In genomic region chr1:26728645-26729044, GRCh38 we compare ENCODE assay signal across 24 cellular contexts. TPM values are rescaled to one million over a fixed set of nuclear protein-coding genes. Genes with fewer than 3 reads are reported as not detected.
A peak's percentile ranks its signal among the peaks of the same experiment; 100 is the strongest.
DNase-seq lines count a peak whose midpoint lies in the region; ATAC-seq and TF ChIP-seq lines count a peak whose summit lies in the region.
"Had no signal": no experiment of that assay in that cellular context is flagged by ENCODE, and none has a peak within 500 bp of the region (broad histone marks: within the 10 kb centered on the region; RNA-seq: fewer than 3 reads in every experiment).

No MANE protein-coding gene starts in this region.

- no peaks in the 10 kb centered on the region for H3K9me3 Mint-ChIP-seq in T-helper 2 cell treated with Interferon-gamma antibody and Interleukin-4, amounts not matched to agents 5 μg/mL and 100 μg/mL, for 36 hours
- no peaks in the 10 kb centered on the region for H3K9me3 Mint-ChIP-seq in CD8-positive, alpha-beta T cell
- H3K9me3 Mint-ChIP-seq in activated T-helper 17 cell treated with anti-CD3 and anti-CD28 coated beads, Interleukin-2, amount 50 U/mL, for 72 hours = no peaks in the 10 kb centered on the region
- no peaks in the 10 kb centered on the region for H3K9me3 Mint-ChIP-seq in naive thymus-derived CD8-positive, alpha-beta T cell
- H3K9me3 Mint-ChIP-seq: CD14-positive monocyte, H9 had no signal

- no peak overlapping the region for H3K4me3 ChIP-seq in CD8-positive, alpha-beta T cell (ENCODE audit: low read depth, low read length)
- H3K4me3 ChIP-seq in right cardiac atrium (ENCODE audit: low read length) = no peak overlapping the region
- H3K4me3 ChIP-seq: body of pancreas, colonic mucosa, SJSA1 had no signal

- CTCF ChIA-PET in CD8-positive, alpha-beta T cell (lab: Charles Lee) = interaction anchor here (0.8 to 2.1 kb wide), 7 partner anchors 15 to 126 kb away, joined by 3 to 10 read pairs (median 5); no protein-coding TSS in a partner anchor

- no peak overlapping the region for H3K27ac ChIP-seq in CD8-positive, alpha-beta T cell (ENCODE audit: low read depth, low read length)
- no peak overlapping the region for H3K27ac ChIP-seq in right cardiac atrium (ENCODE audit: low read length)
- H3K27ac ChIP-seq: body of pancreas, colonic mucosa, SJSA1 had no signal

- H3K9me3 ChIP-seq in CD8-positive, alpha-beta T cell (ENCODE audit: low read length) = no peaks in the 10 kb centered on the region
- H3K9me3 ChIP-seq in right cardiac atrium (ENCODE audit: control insufficient read depth, low read length) = no peaks in the 10 kb centered on the region
- H3K9me3 ChIP-seq: body of pancreas, colonic mucosa, SJSA1 had no signal

- DNase-seq in T-helper 2 cell treated with Interferon-gamma antibody and Interleukin-4, amounts not matched to agents 5 μg/mL and 100 μg/mL, for 36 hours (ENCODE audit: low spot score) = no peak
- DNase-seq in T-helper 2 cell = no peak
- DNase-seq in CD8-positive, alpha-beta T cell = no peak
- no peak for DNase-seq in naive thymus-derived CD8-positive, alpha-beta T cell
- no peak for DNase-seq in NCI-H524 (lab: John Stamatoyannopoulos, UW)
- DNase-seq in nucleus accumbens (lab: John Stamatoyannopoulos, UW) = no peak
- no peak for DNase-seq in right cardiac atrium
- DNase-seq: activated CD8-positive, alpha-beta memory T cell treated with anti-CD3 and anti-CD28 coated beads, Interleukin-2, amount 50 U/mL, for 48 hours; activated naive CD4-positive, alpha-beta T cell treated with anti-CD3 and anti-CD28 coated beads, Interleukin-2, amount 50 U/mL, for 16 hours; body of pancreas; colonic mucosa; DMS79 treated with DMSO at 0.1 percent for 48 hours; H9; islet precursor cell; NCI-H1417 treated with DMSO at 0.1 percent for 48 hours; NCI-H82; stimulated activated CD4-positive, alpha-beta T cell treated with anti-CD3 and anti-CD28 coated beads, Interleukin-2, amount 100 ng/mL, for 48 hours; substantia nigra; T1000 had no signal

- ATAC-seq in CD8-positive, alpha-beta T cell = no peak
- no peak for ATAC-seq in activated T-helper 17 cell treated with anti-CD3 and anti-CD28 coated beads, Interleukin-2, amount 50 U/mL, for 72 hours (replicated peaks)
- ATAC-seq in naive thymus-derived CD8-positive, alpha-beta T cell = no peak
- ATAC-seq in right cardiac atrium = no peak
- ATAC-seq: activated CD4-positive, CD25-positive, alpha-beta regulatory T cell treated with anti-CD3 and anti-CD28 coated beads, Interleukin-2, amount 50 U/mL, for 24 hours; body of pancreas; Panc1 had no signal

- POLR2A ChIA-PET in CD8-positive, alpha-beta T cell (lab: Charles Lee) = interaction anchor here (1.0 to 2.7 kb wide), 7 partner anchors 11 to 35 kb away, joined by 3 to 15 read pairs (median 4); no protein-coding TSS in a partner anchor
- POLR2A ChIA-PET in naive thymus-derived CD8-positive, alpha-beta T cell (lab: Charles Lee) = interaction anchor here (0.8 to 10.0 kb wide), 7 partner anchors 10 to 126 kb away, joined by 3 to 93 read pairs (median 6); partner anchors contain the start of gene ARID1A

- TF ChIP-seq CTCF in CD8-positive, alpha-beta T cell (IDR thresholded peaks at IDR 0.05) = no peak

- intact Hi-C loops in CD8-positive, alpha-beta T cell (cut with DNase I, micrococcal nuclease) = loop anchor here in 1 of 2 experiments (2.0 kb wide), 1 partner anchor 16 kb away; no protein-coding TSS in a partner anchor
- intact Hi-C loops in right cardiac atrium (cut with DNase I) = no loop called here

- peaks cover 32% of the 10 kb centered on the region for H3K36me3 ChIP-seq in CD8-positive, alpha-beta T cell (ENCODE audit: insufficient read depth, low read length)

- peak overlapping the region; percentile 48 for H3K27ac Mint-ChIP-seq in T-helper 2 cell treated with Interferon-gamma antibody and Interleukin-4, amounts not matched to agents 5 μg/mL and 100 μg/mL, for 36 hours
- H3K27ac Mint-ChIP-seq in CD8-positive, alpha-beta T cell = peak overlapping the region; percentile 43
- H3K27ac Mint-ChIP-seq in activated T-helper 17 cell treated with anti-CD3 and anti-CD28 coated beads, Interleukin-2, amount 50 U/mL, for 72 hours = peak overlapping the region; percentile 32
- H3K27ac Mint-ChIP-seq in naive thymus-derived CD8-positive, alpha-beta T cell = peak overlapping the region; percentile 2 to 86 (median 63)

- H3K4me1 ChIP-seq in CD8-positive, alpha-beta T cell (ENCODE audit: insufficient read depth, low read length) = peaks cover 68% of the 10 kb centered on the region
- peaks cover 8% of the 10 kb centered on the region for H3K4me1 ChIP-seq in right cardiac atrium (ENCODE audit: control insufficient read depth, insufficient read depth, low read length)

- peaks cover 60% of the 10 kb centered on the region for H3K4me1 Mint-ChIP-seq in T-helper 2 cell treated with Interferon-gamma antibody and Interleukin-4, amounts not matched to agents 5 μg/mL and 100 μg/mL, for 36 hours (ENCODE audit: low read depth)
- peaks cover 88% of the 10 kb centered on the region for H3K4me1 Mint-ChIP-seq in CD8-positive, alpha-beta T cell (ENCODE audit: low read depth)
- H3K4me1 Mint-ChIP-seq in activated T-helper 17 cell treated with anti-CD3 and anti-CD28 coated beads, Interleukin-2, amount 50 U/mL, for 72 hours = peaks cover 61% of the 10 kb centered on the region
- H3K4me1 Mint-ChIP-seq in naive thymus-derived CD8-positive, alpha-beta T cell = peaks cover 39 to 90% (median 84%) of the 10 kb centered on the region in 4 donors

- peaks cover 38% of the 10 kb centered on the region for H3K36me3 Mint-ChIP-seq in T-helper 2 cell treated with Interferon-gamma antibody and Interleukin-4, amounts not matched to agents 5 μg/mL and 100 μg/mL, for 36 hours (ENCODE audit: low read depth)
- H3K36me3 Mint-ChIP-seq in CD8-positive, alpha-beta T cell = peaks cover 47% of the 10 kb centered on the region
- peaks cover 48% of the 10 kb centered on the region for H3K36me3 Mint-ChIP-seq in activated T-helper 17 cell treated with anti-CD3 and anti-CD28 coated beads, Interleukin-2, amount 50 U/mL, for 72 hours (ENCODE audit: low read depth)
- peaks cover 0 to 47% (median 17%) of the 10 kb centered on the region in 3 donors for H3K36me3 Mint-ChIP-seq in naive thymus-derived CD8-positive, alpha-beta T cell

- 97% methylated on average over 1 of the region's 1 CpG for WGBS in right cardiac atrium

- no peaks in the 10 kb centered on the region for H3K27me3 ChIP-seq in CD8-positive, alpha-beta T cell (ENCODE audit: insufficient read depth, low read length)
- H3K27me3 ChIP-seq in right cardiac atrium (ENCODE audit: control insufficient read depth, insufficient read depth) = no peaks in the 10 kb centered on the region
- H3K27me3 ChIP-seq: body of pancreas, colonic mucosa, SJSA1 had no signal

- no peaks in the 10 kb centered on the region for H3K27me3 Mint-ChIP-seq in T-helper 2 cell treated with Interferon-gamma antibody and Interleukin-4, amounts not matched to agents 5 μg/mL and 100 μg/mL, for 36 hours (ENCODE audit: low read depth)
- no peaks in the 10 kb centered on the region for H3K27me3 Mint-ChIP-seq in CD8-positive, alpha-beta T cell (ENCODE audit: low read depth)
- no peaks in the 10 kb centered on the region for H3K27me3 Mint-ChIP-seq in activated T-helper 17 cell treated with anti-CD3 and anti-CD28 coated beads, Interleukin-2, amount 50 U/mL, for 72 hours
- H3K27me3 Mint-ChIP-seq in naive thymus-derived CD8-positive, alpha-beta T cell = no peaks in the 10 kb centered on the region

- H3K4me3 Mint-ChIP-seq in T-helper 2 cell treated with Interferon-gamma antibody and Interleukin-4, amounts not matched to agents 5 μg/mL and 100 μg/mL, for 36 hours = no peak overlapping the region
- H3K4me3 Mint-ChIP-seq in CD8-positive, alpha-beta T cell = no peak overlapping the region
- peak overlapping the region; percentile 4 for H3K4me3 Mint-ChIP-seq in activated T-helper 17 cell treated with anti-CD3 and anti-CD28 coated beads, Interleukin-2, amount 50 U/mL, for 72 hours
- peak overlapping the region in 5 of 10 donors; percentile 1 to 44 (median 20) for H3K4me3 Mint-ChIP-seq in naive thymus-derived CD8-positive, alpha-beta T cell
- H3K4me3 Mint-ChIP-seq: CD14-positive monocyte, H9 had no signal

RNA-seq across cellular contexts. Expression of gene ARID1A, which starts 32.8 kb away (rescaled TPM):
- 100 to 1,000 TPM; 104 to 105 TPM for total RNA-seq in CD8-positive, alpha-beta T cell
- total RNA-seq in activated T-helper 17 cell treated with anti-CD3 and anti-CD28 coated beads, Interleukin-2, amount 50 U/mL, for 72 hours = 10 to 100 TPM; 72.5 to 83.4 TPM
- 100 to 1,000 TPM; 123 TPM for total RNA-seq in naive thymus-derived CD8-positive, alpha-beta T cell
- 10 to 100 TPM; 21.2 to 32.0 (median 28.9) TPM for polyA plus RNA-seq in naive thymus-derived CD8-positive, alpha-beta T cell
- total RNA-seq in right cardiac atrium = 10 to 100 TPM; 33.1 to 45.3 (median 40.0) TPM
- polyA plus RNA-seq in right cardiac atrium = 15.7 TPM

RNA-seq across cellular contexts. Expression of gene PIGV, which starts 59.1 kb away (rescaled TPM):
- 10 to 100 TPM in 1 of 2 experiments, 1 to 10 TPM in 1; 9.5 to 12.7 TPM for total RNA-seq in CD8-positive, alpha-beta T cell
- 10 to 100 TPM; 14.0 to 18.1 TPM for total RNA-seq in activated T-helper 17 cell treated with anti-CD3 and anti-CD28 coated beads, Interleukin-2, amount 50 U/mL, for 72 hours
- 10 to 100 TPM; 25.2 to 27.2 TPM for total RNA-seq in naive thymus-derived CD8-positive, alpha-beta T cell
- polyA plus RNA-seq in naive thymus-derived CD8-positive, alpha-beta T cell = 10 to 100 TPM in 1 of 3 donors, 1 to 10 TPM in 2; 8.2 to 14.4 (median 9.6) TPM
- 1 to 10 TPM; 5.2 to 7.3 (median 5.9) TPM for total RNA-seq in right cardiac atrium
- 3.9 TPM for polyA plus RNA-seq in right cardiac atrium
